Comparison of ENCODE assay signal across 2 cellular contexts in genomic region chr5:72245517-72246238, GRCh38.
TF ChIP-seq lines count a peak whose summit lies in the region.

No MANE protein-coding gene starts in this region.

TF ChIP-seq in SK-N-SH, 30 proteins besides CTCF, POLR2A, EP300 and RAD21 (continued from another document):
- TF ChIP-seq ZBTB33 (IDR thresholded peaks at IDR 0.05; ENCODE audit: borderline replicate concordance, low read depth) (no peak), MAX (IDR thresholded peaks at IDR 0.05; ENCODE audit: low read depth) (no peak), REST (IDR thresholded peaks at IDR 0.05; ENCODE audit: low read depth, low read length) (no peak), SMC3 (IDR thresholded peaks at IDR 0.05; ENCODE audit: low read depth, low read length) (no peak), IRF3 (IDR thresholded peaks at IDR 0.05; ENCODE audit: low read depth, low read length) (no peak), USF2 (IDR thresholded peaks at IDR 0.05; ENCODE audit: borderline replicate concordance, low read depth, low read length) (no peak), YY1 (IDR thresholded peaks at IDR 0.05; ENCODE audit: low read depth) (no peak)

TF ChIP-seq in SK-N-SH treated with all-trans-retinoic acid at 6 μM for 48 hours, 23 proteins besides CTCF, POLR2A, EP300 and RAD21 (continued from another document):
- TF ChIP-seq TSHZ2 (CRISPR knock-in tag; IDR thresholded peaks at IDR 0.05) = no peak
- no peak for TF ChIP-seq PATZ1 (CRISPR knock-in tag; IDR thresholded peaks at IDR 0.05; ENCODE audit: borderline replicate concordance)
- TF ChIP-seq ZC3H10 (CRISPR knock-in tag; IDR thresholded peaks at IDR 0.05) = no peak
